Comparison of ENCODE assay signal across 9 cellular contexts in the genomic region with DNA sequence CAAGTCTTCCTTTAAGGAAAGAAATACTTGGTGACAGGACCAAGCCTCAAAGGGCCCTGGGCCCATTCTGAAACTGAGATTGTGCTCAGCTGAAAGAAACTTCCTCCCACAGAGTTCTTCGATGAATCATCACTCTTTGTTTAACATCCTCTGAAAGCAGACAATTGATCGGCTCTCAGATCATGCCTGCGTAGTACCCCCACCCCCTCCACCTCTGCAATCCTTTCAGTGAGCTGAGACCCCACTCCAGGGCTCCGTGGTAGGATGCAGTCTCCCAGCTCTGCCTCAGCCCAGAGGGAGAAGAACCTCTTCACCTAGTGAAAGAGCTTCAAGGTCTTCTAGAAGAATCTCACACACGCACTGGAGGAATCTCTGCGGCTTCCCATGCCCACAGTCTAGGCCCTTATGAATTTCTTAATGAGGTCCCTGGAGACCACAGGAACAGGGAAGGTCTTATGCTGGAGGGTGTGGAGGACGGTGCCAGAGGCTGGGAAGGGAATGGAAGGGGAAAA.
A peak's percentile ranks its signal among the peaks of the same experiment; 100 is the strongest.
DNase-seq lines count a peak whose midpoint lies in the region; ATAC-seq and TF ChIP-seq lines count a peak whose summit lies in the region.
"Had no signal": no experiment of that assay in that cellular context is flagged by ENCODE, and none has a peak within 500 bp of the region (broad histone marks: within the 10 kb centered on the region; RNA-seq: fewer than 3 reads in every experiment).

No MANE protein-coding gene starts in this region.

- H3K23ac ChIP-seq in IMR-90 (ENCODE audit: low read depth, low read length) (no peak overlapping the region), trophoblast cell (ENCODE audit: low read length) (no peak overlapping the region)

- H3K27ac ChIP-seq in BLaER1 (no peak overlapping the region), IMR-90 (ENCODE audit: insufficient read depth, low read length) (no peak overlapping the region), trophoblast cell (ENCODE audit: low read depth, low read length) (peak overlapping the region; percentile 66)
- H3K27ac ChIP-seq: parathyroid adenoma had no signal

- in situ Hi-C loops in IMR-90 (cut with MboI; ENCODE audit: low sequenced_read_pairs), result no loop called here

- H3K36me3 ChIP-seq in BLaER1 (peaks cover 5% of the 10 kb centered on the region; the same call in 1 of the 2 replicates), IMR-90 (ENCODE audit: control insufficient read depth, insufficient read depth, low read length) (no peaks in the 10 kb centered on the region), trophoblast cell (ENCODE audit: control insufficient read depth in 1 of 2, insufficient read depth in 2 of 2, low read length in 2 of 2) (no peaks in the 10 kb centered on the region)

- H4K91ac ChIP-seq in IMR-90 (ENCODE audit: insufficient read depth, low read depth, low read length), result no peak overlapping the region
- H4K91ac ChIP-seq in trophoblast cell (ENCODE audit: low read depth, low read length), result peak overlapping the region; percentile 69

- H3K4me1 ChIP-seq in BLaER1, result peaks cover 39% of the 10 kb centered on the region
- H3K4me1 ChIP-seq in IMR-90 (ENCODE audit: control insufficient read depth, insufficient read depth, low read length), result no peaks in the 10 kb centered on the region
- H3K4me1 ChIP-seq in trophoblast cell (ENCODE audit: control insufficient read depth in 1 of 2, insufficient read depth in 2 of 2, low read length in 2 of 2), result peaks cover 24 to 25% of the 10 kb centered on the region in 2 experiments
- H3K4me1 ChIP-seq: parathyroid adenoma had no signal

- H3K14ac ChIP-seq in IMR-90 (replicated peaks; ENCODE audit: low read depth, low read length) (no peak overlapping the region), trophoblast cell (ENCODE audit: low read length) (peak overlapping the region; percentile 29)

- no peak overlapping the region for H2AK5ac ChIP-seq in IMR-90 (ENCODE audit: low read depth, low read length)
- peak overlapping the region; percentile 71 for H2AK5ac ChIP-seq in trophoblast cell (ENCODE audit: low read length)

- H2BK120ac ChIP-seq in IMR-90 (ENCODE audit: low read depth, low read length) (no peak overlapping the region), trophoblast cell (ENCODE audit: insufficient read depth, low read length, poor library complexity) (peak overlapping the region; percentile 78)

- no peaks in the 10 kb centered on the region for H3K9me3 Mint-ChIP-seq in activated naive CD4-positive, alpha-beta T cell treated with anti-CD3 and anti-CD28 coated beads, Interleukin-2, amount 50 U/mL, for 72 hours

- H3K9ac ChIP-seq in BLaER1 (no peak overlapping the region), IMR-90 (ENCODE audit: low read depth, low read length) (no peak overlapping the region), trophoblast cell (ENCODE audit: low read length) (no peak overlapping the region)
- H3K9ac ChIP-seq: parathyroid adenoma had no signal

- H3K56ac ChIP-seq in IMR-90 (ENCODE audit: extremely low read depth, insufficient read depth, low read length), result no peak overlapping the region

- H2AFZ ChIP-seq in IMR-90 (replicated peaks; ENCODE audit: low read length, poor library complexity), result no peak overlapping the region
- peak overlapping the region; percentile 8 for H2AFZ ChIP-seq in trophoblast cell (ENCODE audit: insufficient read depth, low read length, poor library complexity)
- H2AFZ ChIP-seq: parathyroid adenoma had no signal

- peaks cover 0 to 10% of the 10 kb centered on the region in 2 donors for H3K36me3 Mint-ChIP-seq in activated naive CD4-positive, alpha-beta T cell treated with anti-CD3 and anti-CD28 coated beads, Interleukin-2, amount 50 U/mL, for 72 hours

- H3K4me2 ChIP-seq in BLaER1 (peak overlapping the region; percentile 18), IMR-90 (ENCODE audit: low read depth, low read length) (no peak overlapping the region), trophoblast cell (ENCODE audit: low read length) (peak overlapping the region; percentile 38)

- H2BK5ac ChIP-seq in IMR-90 (ENCODE audit: low read depth, low read length, poor library complexity, severe bottlenecking) (no peak overlapping the region), trophoblast cell (ENCODE audit: low read depth, low read length, poor library complexity) (peak overlapping the region; percentile 75)

- no peak for TF ChIP-seq RAD21 in IMR-90 (IDR thresholded peaks at IDR 0.05; ENCODE audit: low read length)

- DNase-seq in IMR-90, result peak; percentile 5
- DNase-seq in activated naive CD4-positive, alpha-beta T cell treated with anti-CD3 and anti-CD28 coated beads, Interleukin-2, amount 50 U/mL, for 72 hours (ENCODE audit: low spot score in 2 of 2), result peak in 1 of 2 donors; percentile 35
- DNase-seq in trophoblast cell, result peak; percentile 31 to 59
- DNase-seq in NCI-H1694 treated with DMSO at 0.1 percent for 48 hours (lab: John Stamatoyannopoulos, UW), result no peak
- no peak for DNase-seq in NCI-H2196 treated with DMSO at 0.1 percent for 48 hours (lab: John Stamatoyannopoulos, UW; ENCODE audit: unreplicated experiment)
- no peak for DNase-seq in SHP77 treated with DMSO at 0.1 percent for 48 hours (lab: John Stamatoyannopoulos, UW)

- ATAC-seq in GM21528 (IDR thresholded peaks at IDR 0.05; ENCODE audit: low FRiP score, unreplicated experiment) (peak; percentile 39), IMR-90 (ENCODE audit: low read depth) (no peak)
- peak; percentile 13 to 29 for ATAC-seq in activated naive CD4-positive, alpha-beta T cell treated with anti-CD3 and anti-CD28 coated beads, Interleukin-2, amount 50 U/mL, for 72 hours

- peaks cover 55% of the 10 kb centered on the region for H4K20me1 ChIP-seq in BLaER1
- H4K20me1 ChIP-seq in IMR-90 (ENCODE audit: insufficient read depth, low read length), result no peaks in the 10 kb centered on the region

- H3K18ac ChIP-seq in IMR-90 (ENCODE audit: low read depth, low read length) (no peak overlapping the region), trophoblast cell (ENCODE audit: low read length) (peak overlapping the region; percentile 78)

- intact Hi-C loops in IMR-90 (cut with micrococcal nuclease), result no loop called here

- H3K4me3 ChIP-seq in BLaER1 (no peak overlapping the region), IMR-90 (ENCODE audit: insufficient read depth, low read depth, low read length) (no peak overlapping the region), trophoblast cell (ENCODE audit: low read depth, low read length) (no peak overlapping the region)

- no peak overlapping the region for H3K27ac Mint-ChIP-seq in activated naive CD4-positive, alpha-beta T cell treated with anti-CD3 and anti-CD28 coated beads, Interleukin-2, amount 50 U/mL, for 72 hours

- 0 out of 2 replicates have a peak, but pooled peaks cover 7% of the 10 kb centered on the region for H3K9me3 ChIP-seq in BLaER1
- H3K9me3 ChIP-seq in IMR-90 (ENCODE audit: control insufficient read depth, insufficient read depth, low read length), result peaks cover 3% of the 10 kb centered on the region; the same call in 1 of the 2 replicates
- no peaks in the 10 kb centered on the region for H3K9me3 ChIP-seq in trophoblast cell (ENCODE audit: insufficient read depth, low read depth, low read length)

- H3K9me1 ChIP-seq in IMR-90 (ENCODE audit: insufficient read depth, low read length), result no peaks in the 10 kb centered on the region

- peak overlapping the region; percentile 58 for H2BK12ac ChIP-seq in trophoblast cell (ENCODE audit: low read length)

- H3K79me1 ChIP-seq in IMR-90 (ENCODE audit: low read depth in 1 of 2, low read length in 2 of 2), result no peaks in the 10 kb centered on the region
- peaks cover 17% of the 10 kb centered on the region for H3K79me1 ChIP-seq in trophoblast cell (ENCODE audit: low read length)

- peaks cover 12% of the 10 kb centered on the region for H3K27me3 ChIP-seq in BLaER1
- peaks cover 31% of the 10 kb centered on the region for H3K27me3 ChIP-seq in IMR-90 (ENCODE audit: control insufficient read depth, insufficient read depth, low read length)
- H3K27me3 ChIP-seq in trophoblast cell (ENCODE audit: insufficient read depth, low read length), result no peaks in the 10 kb centered on the region

- H2AK9ac ChIP-seq in IMR-90 (replicated peaks; ENCODE audit: low read depth, low read length, poor library complexity), result no peak overlapping the region

- TF ChIP-seq CTCF in IMR-90 (conservative IDR thresholded peaks at IDR 0.05; ENCODE audit: low read depth, low read length), result no peak

- peaks cover 5% of the 10 kb centered on the region for H3K79me2 ChIP-seq in trophoblast cell (ENCODE audit: control insufficient read depth, insufficient read depth, low read length, poor library complexity)
- H3K79me2 ChIP-seq: parathyroid adenoma had no signal

- BruUV-seq in IMR-90 (replicated peaks; lab: Mats Ljungman, UMichigan), result no TSS peak

- H4K8ac ChIP-seq in IMR-90 (ENCODE audit: low read depth in 2 of 2, low read length in 2 of 2) (no peak overlapping the region), trophoblast cell (ENCODE audit: low read depth, low read length) (peak overlapping the region; percentile 54)

- WGBS in IMR-90 (ENCODE audit: extremely low coverage in 2 of 2, insufficient read length in 1 of 2), 2 experiments, result no CpG with 5 or more reads among the region's 7 CpGs
- WGBS in trophoblast cell (ENCODE audit: extremely low coverage, insufficient coverage, insufficient read length), result no CpG with 5 or more reads among the region's 7 CpGs

- POLR2A ChIA-PET in IMR-90 (lab: Charles Lee; ENCODE audit: unreplicated experiment), result no interaction called here

- CTCF ChIA-PET in IMR-90 (lab: Yijun Ruan, JAX), result no interaction called here

- H3K4ac ChIP-seq in IMR-90 (ENCODE audit: low read depth, low read length) (no peak overlapping the region), trophoblast cell (ENCODE audit: low read depth, low read length) (peak overlapping the region; percentile 24)

- H2BK15ac ChIP-seq in IMR-90 (ENCODE audit: low read depth, low read length), result no peak overlapping the region

- H4K12ac ChIP-seq in trophoblast cell (ENCODE audit: low read depth, low read length), result peak overlapping the region; percentile 14

- H4K5ac ChIP-seq in IMR-90 (ENCODE audit: low read depth, low read length), result no peak overlapping the region

- no peak overlapping the region for H2BK20ac ChIP-seq in IMR-90 (ENCODE audit: low read depth, low read length)

- TF ChIP-seq POLR2A in IMR-90 (IDR thresholded peaks at IDR 0.05; ENCODE audit: low read depth, low read length), result no peak

- dilution Hi-C loops in IMR-90 (cut with HindIII; ENCODE audit: low sequenced_read_pairs, unreplicated experiment), result no loop called here

TF ChIP-seq in IMR-90, 13 proteins besides CTCF, POLR2A, EP300 and RAD21:
- TF ChIP-seq CEBPB (IDR thresholded peaks at IDR 0.05; ENCODE audit: low read depth, low read length), result no peak

Comparison
In these comparisons a context has a peak if more than half of its experiments do, and no peak if none do; other contexts are left out.
1. DNase-seq: peak in IMR-90 (single experiment) and trophoblast cell (2 of 2); none in NCI-H1694 treated with DMSO at 0.1 percent for 48 hours (single experiment), NCI-H2196 treated with DMSO at 0.1 percent for 48 hours (single experiment) and SHP77 treated with DMSO at 0.1 percent for 48 hours (single experiment).